ENCODE assay signal across 14 cellular contexts in the genomic region with DNA sequence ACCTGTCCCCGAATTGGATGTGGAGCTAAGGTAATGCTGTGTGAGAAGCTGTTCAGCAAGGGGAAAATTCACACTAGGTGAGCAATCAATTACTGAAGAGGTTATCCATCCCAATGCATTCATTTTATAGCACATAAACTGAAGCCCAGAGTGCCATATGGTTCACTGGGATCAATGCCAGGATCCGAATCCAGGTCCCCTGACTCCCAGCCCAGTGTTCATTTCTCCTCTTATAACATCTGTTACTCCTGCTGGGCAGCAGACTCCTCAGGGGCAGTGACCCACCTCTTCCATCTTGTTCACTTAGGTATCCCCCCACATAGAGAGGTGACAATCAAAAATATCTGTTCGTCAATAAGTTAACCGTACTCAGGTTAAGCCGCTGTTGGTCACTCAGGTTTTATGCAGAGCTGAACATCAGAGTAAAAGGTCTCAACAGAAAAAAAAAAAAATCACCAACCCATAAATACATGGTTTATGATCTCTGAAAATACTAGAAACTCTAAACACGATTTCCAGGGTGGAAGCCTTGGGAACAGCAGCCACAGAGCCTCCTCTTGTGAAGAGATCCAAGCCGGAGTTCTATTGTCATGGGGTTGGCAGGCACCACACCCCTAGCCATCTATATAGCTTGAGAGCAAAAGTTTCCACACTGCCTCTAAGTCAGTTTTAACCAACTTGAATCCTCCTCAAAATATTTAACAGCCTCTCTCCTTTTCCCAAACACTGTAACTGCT. TPM values are rescaled to one million over a fixed set of nuclear protein-coding genes. Genes with fewer than 3 reads are reported as not detected.
DNase-seq lines count a peak whose midpoint lies in the region; ATAC-seq and TF ChIP-seq lines count a peak whose summit lies in the region.
"Had no signal": no experiment of that assay in that cellular context is flagged by ENCODE, and none has a peak within 500 bp of the region (broad histone marks: within the 10 kb centered on the region; RNA-seq: fewer than 3 reads in every experiment).

No MANE protein-coding gene starts in this region.

- H3K27ac ChIP-seq in heart left ventricle: peak overlapping the region in 4 of 12 donors; percentile 6 to 36 (median 14)
- no peak overlapping the region for H3K27ac ChIP-seq in mammary epithelial cell (ENCODE audit: insufficient read depth, low read depth, low read length)
- peak overlapping the region; percentile 85 for H3K27ac ChIP-seq in mesodermal cell (ENCODE audit: low read depth, low read length, severe bottlenecking)
- peak overlapping the region; percentile 60 for H3K27ac ChIP-seq in vagina
- H3K27ac ChIP-seq: neutrophil had no signal

- TF ChIP-seq POLR2A in heart left ventricle (IDR thresholded peaks at IDR 0.05): no peak
- no peak for TF ChIP-seq POLR2A in vagina (IDR thresholded peaks at IDR 0.05)

- H3K4me1 ChIP-seq in heart left ventricle (peaks cover 0 to 38% (median 5%) of the 10 kb centered on the region in 12 donors), mammary epithelial cell (ENCODE audit: insufficient read depth, low read length) (peaks cover 21% of the 10 kb centered on the region), mesodermal cell (ENCODE audit: control insufficient read depth, insufficient read depth, low read length, poor library complexity, severe bottlenecking) (no peaks in the 10 kb centered on the region), vagina (no peaks in the 10 kb centered on the region)

- H3K79me2 ChIP-seq in mammary epithelial cell (ENCODE audit: insufficient read depth, low read length): no peaks in the 10 kb centered on the region

- H3K36me3 ChIP-seq in heart left ventricle (no peaks in the 10 kb centered on the region), mammary epithelial cell (ENCODE audit: insufficient read depth, low read length) (no peaks in the 10 kb centered on the region), mesodermal cell (ENCODE audit: control insufficient read depth, insufficient read depth, low read length) (no peaks in the 10 kb centered on the region), vagina (no peaks in the 10 kb centered on the region)
- H3K36me3 ChIP-seq: neutrophil had no signal

- H3K27me3 ChIP-seq in heart left ventricle: no peaks in the 10 kb centered on the region
- no peaks in the 10 kb centered on the region for H3K27me3 ChIP-seq in mammary epithelial cell (ENCODE audit: insufficient read depth, low read length)
- H3K27me3 ChIP-seq in vagina: no peaks in the 10 kb centered on the region
- H3K27me3 ChIP-seq: neutrophil had no signal

- DNase-seq in heart left ventricle (no peak), Right ventricle myocardium inferior (ENCODE audit: missing footprints) (no peak), mammary epithelial cell (no peak), vagina (ENCODE audit: extremely low spot score in 2 of 2) (no peak)
- DNase-seq in activated CD4-positive, alpha-beta memory T cell treated with anti-CD3 and anti-CD28 coated beads, Interleukin-2, amount 10 ng/mL, durations not matched to agents 7 days and 5 days: no peak
- no peak for DNase-seq in stimulated activated CD8-positive, alpha-beta memory T cell treated with anti-CD3 and anti-CD28 coated beads, Interleukin-4, amount 100 ng/mL, for 48 hours
- DNase-seq: activated T-cell treated with anti-CD3 and anti-CD28 coated beads, Interleukin-2, amount 50 U/mL, for 4 hours; NCI-H1417 treated with DMSO at 0.1 percent for 48 hours; SW 1271 had no signal

- CTCF ChIA-PET in mammary epithelial cell (lab: Charles Lee; ENCODE audit: low non-redundant PET): no interaction called here
- CTCF ChIA-PET in activated CD4-positive, alpha-beta memory T cell treated with anti-CD3 and anti-CD28 coated beads, Interleukin-2, amount 10 ng/mL, durations not matched to agents 7 days and 5 days (lab: Charles Lee): no interaction called here

- H3K4me1 Mint-ChIP-seq in activated CD4-positive, alpha-beta memory T cell treated with anti-CD3 and anti-CD28 coated beads, Interleukin-2, amount 10 ng/mL, durations not matched to agents 7 days and 5 days: no peaks in the 10 kb centered on the region
- H3K4me1 Mint-ChIP-seq: IgD-negative memory B cell had no signal

- WGBS in heart left ventricle, 4 donors: 73 to 79% (median 76%) methylated on average over 7 of the region's 7 CpGs
- WGBS in mammary epithelial cell (ENCODE audit: low coverage, missing lambda C conversion rate): 74% methylated on average over 7 of the region's 7 CpGs
- WGBS in mesodermal cell (ENCODE audit: insufficient coverage in 2 of 2), 2 experiments: 71 to 91% methylated on average over 3 to 5 of the region's 7 CpGs

- dilution Hi-C loops in mammary epithelial cell (cut with HindIII; ENCODE audit: low sequenced_read_pairs): no loop called here

- H3K4me3 Mint-ChIP-seq in activated CD4-positive, alpha-beta memory T cell treated with anti-CD3 and anti-CD28 coated beads, Interleukin-2, amount 10 ng/mL, durations not matched to agents 7 days and 5 days: no peak overlapping the region
- H3K4me3 Mint-ChIP-seq: activated T-cell treated with anti-CD3 and anti-CD28 coated beads, Interleukin-2, amount 50 U/mL, for 4 hours had no signal

- peak overlapping the region in 7 of 12 donors; percentile 13 to 50 (median 25) for H3K4me3 ChIP-seq in heart left ventricle
- H3K4me3 ChIP-seq in mammary epithelial cell (replicated peaks in 1 of 3; ENCODE audit: insufficient read depth in 1 of 3, low read depth in 2 of 3, low read length in 3 of 3): no peak overlapping the region
- no peak overlapping the region for H3K4me3 ChIP-seq in mesodermal cell (ENCODE audit: extremely low read depth, insufficient read depth, low read length, poor library complexity, severe bottlenecking)
- peak overlapping the region in 1 of 2 donors; percentile 29 for H3K4me3 ChIP-seq in vagina

- H2AFZ ChIP-seq in mammary epithelial cell (ENCODE audit: low read depth, low read length): peak overlapping the region; percentile 65

- peaks cover 8% of the 10 kb centered on the region for H3K9me3 Mint-ChIP-seq in activated CD4-positive, alpha-beta memory T cell treated with anti-CD3 and anti-CD28 coated beads, Interleukin-2, amount 10 ng/mL, durations not matched to agents 7 days and 5 days

- intact Hi-C loops in heart left ventricle (cut with DNase I): loop anchor here in 1 of 10 donors (5.0 kb wide), 1 partner anchor 44 kb away; no protein-coding TSS in a partner anchor
- intact Hi-C loops in Right ventricle myocardium inferior (cut with DNase I): no loop called here
- intact Hi-C loops in mammary epithelial cell (cut with micrococcal nuclease): no loop called here
- intact Hi-C loops in vagina (cut with DNase I): no loop called here

- H3K9me3 ChIP-seq in heart left ventricle (no peaks in the 10 kb centered on the region), mammary epithelial cell (replicated peaks; ENCODE audit: insufficient read depth, low read length) (no peaks in the 10 kb centered on the region), mesodermal cell (ENCODE audit: control insufficient read depth, low read length) (no peaks in the 10 kb centered on the region), vagina (no peaks in the 10 kb centered on the region)
- H3K9me3 ChIP-seq: neutrophil had no signal

- H3K4me2 ChIP-seq in mammary epithelial cell (ENCODE audit: insufficient read depth, low read depth, low read length): no peak overlapping the region

- in situ Hi-C loops in mammary epithelial cell (cut with MboI; ENCODE audit: low sequenced_read_pairs in 2 of 2): no loop called here

- H3K27me3 Mint-ChIP-seq in activated CD4-positive, alpha-beta memory T cell treated with anti-CD3 and anti-CD28 coated beads, Interleukin-2, amount 10 ng/mL, durations not matched to agents 7 days and 5 days: no peaks in the 10 kb centered on the region

- no peak overlapping the region for H3K9ac ChIP-seq in mammary epithelial cell (ENCODE audit: insufficient read depth, low read length)

- H4K20me1 ChIP-seq in mammary epithelial cell (ENCODE audit: insufficient read depth, low read length): no peaks in the 10 kb centered on the region

- TF ChIP-seq CTCF in heart left ventricle (IDR thresholded peaks at IDR 0.05): no peak
- TF ChIP-seq CTCF in mammary epithelial cell (conservative IDR thresholded peaks at IDR 0.05 in 1 of 2, IDR thresholded peaks at IDR 0.05 in 1 of 2; ENCODE audit: extremely low read depth in 1 of 2, insufficient read depth in 1 of 2, low read depth in 1 of 2, low read length in 2 of 2): no peak
- no peak for TF ChIP-seq CTCF in vagina (IDR thresholded peaks at IDR 0.05)

- POLR2A ChIA-PET in activated CD4-positive, alpha-beta memory T cell treated with anti-CD3 and anti-CD28 coated beads, Interleukin-2, amount 10 ng/mL, durations not matched to agents 7 days and 5 days (lab: Charles Lee): no interaction called here

- BruUV-seq in mammary epithelial cell (replicated peaks; lab: Mats Ljungman, UMichigan): no TSS peak

- no peaks in the 10 kb centered on the region for H3K36me3 Mint-ChIP-seq in activated CD4-positive, alpha-beta memory T cell treated with anti-CD3 and anti-CD28 coated beads, Interleukin-2, amount 10 ng/mL, durations not matched to agents 7 days and 5 days (ENCODE audit: low read depth)
- H3K36me3 Mint-ChIP-seq: IgD-negative memory B cell had no signal

- no peak overlapping the region for H3K27ac Mint-ChIP-seq in activated CD4-positive, alpha-beta memory T cell treated with anti-CD3 and anti-CD28 coated beads, Interleukin-2, amount 10 ng/mL, durations not matched to agents 7 days and 5 days
- H3K27ac Mint-ChIP-seq: IgD-negative memory B cell had no signal

- ATAC-seq in heart left ventricle (peak in 2 of 4 donors; percentile 39 to 54), Right ventricle myocardium inferior (no peak), GM21576 (IDR thresholded peaks at IDR 0.05; ENCODE audit: unreplicated experiment) (no peak)
- ATAC-seq: activated CD4-positive, CD25-positive, alpha-beta regulatory T cell treated with anti-CD3 and anti-CD28 coated beads, Interleukin-2, amount 50 U/mL, for 24 hours; activated T-cell treated with anti-CD3 and anti-CD28 coated beads, Interleukin-2, amount 50 U/mL, for 4 hours had no signal

RNA-seq across cellular contexts. Expression of gene SEC16B, which starts 13.4 kb away (rescaled TPM):
- total RNA-seq in heart left ventricle: 1 to 10 TPM; 1.2 to 3.3 (median 2.3) TPM
- polyA plus RNA-seq in heart left ventricle: 1 to 10 TPM; 1.1 to 3.8 TPM
- total RNA-seq in Right ventricle myocardium inferior: 1.5 TPM
- total RNA-seq in mammary epithelial cell: under 1 TPM in 1 of 2 donors, not detected in 1; 0.83 TPM
- polyA plus RNA-seq in mammary epithelial cell: 0.99 TPM
- polyA minus RNA-seq in mammary epithelial cell: 0.93 TPM
- polyA plus RNA-seq in mesodermal cell (2013, experiment 1 of 2): 2.2 TPM
- 1.7 TPM for polyA plus RNA-seq in mesodermal cell (2013, experiment 2 of 2)
- 1.7 TPM for total RNA-seq in vagina
- not detected for total RNA-seq in activated CD4-positive, alpha-beta memory T cell treated with anti-CD3 and anti-CD28 coated beads, Interleukin-2, amount 10 ng/mL, durations not matched to agents 7 days and 5 days
- total RNA-seq: activated T-cell treated with anti-CD3 and anti-CD28 coated beads, Interleukin-2, amount 50 U/mL, for 4 hours had no signal
- polyA plus RNA-seq: IgD-negative memory B cell had no signal

Comparison
In these comparisons a context has a peak if more than half of its experiments do, and no peak if none do; other contexts are left out.
1. H3K4me3 ChIP-seq: peak in heart left ventricle (7 of 12); none in mammary epithelial cell (0 of 3) and mesodermal cell (single experiment).